In genomic region chr13:41905600-41906254, GRCh38 we compare ENCODE assay signal across 8 cellular contexts. TPM values are rescaled to one million over a fixed set of nuclear protein-coding genes. Genes with fewer than 3 reads are reported as not detected.
DNase-seq lines count a peak whose midpoint lies in the region; ATAC-seq and TF ChIP-seq lines count a peak whose summit lies in the region.

No MANE protein-coding gene starts in this region.

- peak; percentile 81 for ATAC-seq in GM18505 (IDR thresholded peaks at IDR 0.05; ENCODE audit: unreplicated experiment)
- peak; percentile 84 for ATAC-seq in HG02973 (IDR thresholded peaks at IDR 0.05; ENCODE audit: unreplicated experiment)
- ATAC-seq in central memory CD8-positive, alpha-beta T cell (replicated peaks; ENCODE audit: extremely low read depth, poor library complexity, severe bottlenecking) = peak; percentile 76
- ATAC-seq in natural killer cell = peak; percentile 79 to 84 (median 80)

- TF ChIP-seq CTCF in natural killer cell (IDR thresholded peaks at IDR 0.05) = peak; percentile 52

- H3K27me3 Mint-ChIP-seq in central memory CD8-positive, alpha-beta T cell = no peaks in the 10 kb centered on the region
- no peaks in the 10 kb centered on the region for H3K27me3 Mint-ChIP-seq in natural killer cell (ENCODE audit: low read depth in 2 of 2)

- no peak overlapping the region for H3K27ac Mint-ChIP-seq in central memory CD8-positive, alpha-beta T cell (ENCODE audit: low read depth)
- H3K27ac Mint-ChIP-seq in natural killer cell = no peak overlapping the region

- no peak for TF ChIP-seq POLR2A in GM18505 (IDR thresholded peaks at IDR 0.05; ENCODE audit: borderline replicate concordance, extremely low read depth, insufficient read depth, insufficient read length)

- no peak overlapping the region for H3K4me3 Mint-ChIP-seq in central memory CD8-positive, alpha-beta T cell
- no peak overlapping the region for H3K4me3 Mint-ChIP-seq in natural killer cell

- peaks cover 5% of the 10 kb centered on the region for H3K4me1 Mint-ChIP-seq in central memory CD8-positive, alpha-beta T cell
- peaks cover 0 to 4% of the 10 kb centered on the region in 2 donors for H3K4me1 Mint-ChIP-seq in natural killer cell

- H3K9me3 Mint-ChIP-seq in central memory CD8-positive, alpha-beta T cell = no peaks in the 10 kb centered on the region
- no peaks in the 10 kb centered on the region for H3K9me3 Mint-ChIP-seq in natural killer cell

- intact Hi-C loops in natural killer cell (cut with micrococcal nuclease) = loop anchor here (2.0 kb wide), 1 partner anchor 205 kb away; no protein-coding TSS in a partner anchor

- DNase-seq in AG20443 (ENCODE audit: low spot score) = peak; percentile 32
- peak; percentile 21 for DNase-seq in NCI-H524 treated with DMSO at 0.1 percent for 48 hours (lab: John Stamatoyannopoulos, UW)
- no peak for DNase-seq in central memory CD8-positive, alpha-beta T cell (ENCODE audit: low spot score in 2 of 2)
- no peak for DNase-seq in natural killer cell
- no peak for DNase-seq in NK-92 treated with Interleukin-12 subunit alpha and Interleukin-12 subunit beta, amount 100 ng/mL, for 24 hours (lab: John Stamatoyannopoulos, UW)
- DNase-seq in activated CD4-positive, alpha-beta T cell treated with anti-CD3 and anti-CD28 coated beads for 1 hour = no peak

- H3K36me3 Mint-ChIP-seq in central memory CD8-positive, alpha-beta T cell (ENCODE audit: insufficient read depth) = peaks cover 17% of the 10 kb centered on the region
- no peaks in the 10 kb centered on the region for H3K36me3 Mint-ChIP-seq in natural killer cell

RNA-seq across cellular contexts. Expression of gene VWA8, which starts 55.2 kb away (rescaled TPM):
- total RNA-seq in natural killer cell = 10 to 100 TPM; 21.9 to 27.5 (median 22.6) TPM

Comparison
In these comparisons a context has a peak if more than half of its experiments do, and no peak if none do; other contexts are left out.
1. DNase-seq: peak in AG20443 (single experiment) and NCI-H524 treated with DMSO at 0.1 percent for 48 hours (single experiment); none in central memory CD8-positive, alpha-beta T cell (0 of 2), natural killer cell (single experiment), NK-92 treated with Interleukin-12 subunit alpha and Interleukin-12 subunit beta, amount 100 ng/mL, for 24 hours (single experiment) and activated CD4-positive, alpha-beta T cell treated with anti-CD3 and anti-CD28 coated beads for 1 hour (single experiment).
2. Peak in every context shown above with its lines, with median percentiles within 50 percentile points of each other: ATAC-seq.